Comparison of ENCODE assay signal across 12 cellular contexts in the genomic region with DNA sequence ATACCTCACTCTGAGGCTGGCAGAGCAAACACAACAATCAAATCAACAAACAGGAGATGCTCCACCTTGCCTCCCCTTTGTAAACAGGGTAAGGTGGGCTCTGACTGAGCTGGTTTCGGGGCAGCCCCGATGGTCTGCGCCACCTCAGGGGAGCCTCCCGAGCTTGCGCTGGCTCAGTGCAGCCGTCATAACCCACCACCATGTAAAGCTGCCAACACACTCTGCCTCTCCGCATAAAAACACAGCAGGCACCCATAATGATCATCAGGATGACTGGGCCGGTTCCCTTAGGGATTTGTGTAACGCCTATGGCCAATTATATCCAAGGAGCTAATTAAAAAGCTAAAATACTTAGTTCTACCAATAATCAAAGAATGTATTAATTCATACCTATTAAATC.
"Had no signal": no experiment of that assay in that cellular context is flagged by ENCODE, and none has a peak within 500 bp of the region (broad histone marks: within the 10 kb centered on the region; RNA-seq: fewer than 3 reads in every experiment).

No MANE protein-coding gene starts in this region.

- DNase-seq: activated CD4-positive, alpha-beta T cell treated with anti-CD3 and anti-CD28 coated beads for 36 hours; activated CD8-positive, alpha-beta memory T cell treated with anti-CD3 and anti-CD28 coated beads, Interleukin-2, amount 50 U/mL, for 4 hours; activated CD8-positive, alpha-beta T cell treated with anti-CD3 and anti-CD28 coated beads for 36 hours; activated T-cell treated with anti-CD3 and anti-CD28 coated beads, Interleukin-2, amount 50 U/mL, for 72 hours; foreskin keratinocyte; head of caudate nucleus; retina; stomach; T1000; uterus; WERI-Rb-1 had no signal

- H3K4me1 ChIP-seq: uterus had no signal

- H3K27ac Mint-ChIP-seq: activated CD4-positive, alpha-beta T cell treated with anti-CD3 and anti-CD28 coated beads for 36 hours; activated CD8-positive, alpha-beta T cell treated with anti-CD3 and anti-CD28 coated beads for 36 hours; activated T-cell treated with anti-CD3 and anti-CD28 coated beads, Interleukin-2, amount 50 U/mL, for 72 hours had no signal

- H3K27ac ChIP-seq: foreskin keratinocyte, parathyroid adenoma, uterus, WERI-Rb-1 had no signal

- H3K9ac ChIP-seq: parathyroid adenoma had no signal

- H3K36me3 ChIP-seq: stomach, uterus, WERI-Rb-1 had no signal

- H3K79me2 ChIP-seq: parathyroid adenoma had no signal

- H3K27me3 ChIP-seq: foreskin keratinocyte, stomach, uterus had no signal

- H3K4me3 ChIP-seq: stomach, uterus had no signal

- ATAC-seq: activated CD4-positive, alpha-beta T cell treated with anti-CD3 and anti-CD28 coated beads for 36 hours; activated CD8-positive, alpha-beta T cell treated with anti-CD3 and anti-CD28 coated beads for 36 hours; activated T-cell treated with anti-CD3 and anti-CD28 coated beads, Interleukin-2, amount 50 U/mL, for 72 hours; foreskin keratinocyte had no signal

- H3K4me3 Mint-ChIP-seq: activated CD4-positive, alpha-beta T cell treated with anti-CD3 and anti-CD28 coated beads for 36 hours; activated CD8-positive, alpha-beta T cell treated with anti-CD3 and anti-CD28 coated beads for 36 hours; activated T-cell treated with anti-CD3 and anti-CD28 coated beads, Interleukin-2, amount 50 U/mL, for 72 hours had no signal

- H3K9me3 Mint-ChIP-seq: activated CD8-positive, alpha-beta T cell treated with anti-CD3 and anti-CD28 coated beads for 36 hours; activated T-cell treated with anti-CD3 and anti-CD28 coated beads, Interleukin-2, amount 50 U/mL, for 72 hours had no signal
